ENCODE assay signal across 9 cellular contexts in genomic region chr12:51392556-51393237, GRCh38. TPM values are rescaled to one million over a fixed set of nuclear protein-coding genes. Genes with fewer than 3 reads are reported as not detected.
DNase-seq lines count a peak whose midpoint lies in the region; ATAC-seq, FAIRE-seq and TF ChIP-seq lines count a peak whose summit lies in the region.
"Had no signal": no experiment of that assay in that cellular context is flagged by ENCODE, and none has a peak within 500 bp of the region (broad histone marks: within the 10 kb centered on the region; RNA-seq: fewer than 3 reads in every experiment).

No MANE protein-coding gene starts in this region.

- in situ Hi-C loops in KBM-7 (cut with MboI; ENCODE audit: low pct_unique_long_range_greater_than_20kb, low sequenced_read_pairs), result no loop called here

- WGBS in hepatocyte (ENCODE audit: low lambda C conversion rate, missing lambda C conversion rate), result 25% methylated on average over 20 of the region's 22 CpGs

- peak; percentile 60; the same call in 1 of the 2 replicates for TF ChIP-seq POLR2A in GM12892 (IDR thresholded peaks at IDR 0.05; ENCODE audit: low read depth, low read length)

- H2AFZ ChIP-seq in hepatocyte, result peak overlapping the region; percentile 5

- no peaks in the 10 kb centered on the region for H3K9me3 Mint-ChIP-seq in stimulated activated naive CD8-positive, alpha-beta T cell treated with anti-CD3 and anti-CD28 coated beads, Interleukin-15, amount 100 ng/mL, for 72 hours

- peak overlapping the region; percentile 23 to 64 for H3K27ac Mint-ChIP-seq in stimulated activated naive CD8-positive, alpha-beta T cell treated with anti-CD3 and anti-CD28 coated beads, Interleukin-15, amount 100 ng/mL, for 72 hours

- no peak overlapping the region for H3K4me3 ChIP-seq in hepatocyte

- FAIRE-seq in GM12892 (lab: Jason Lieb, UNC), result peak; percentile 81

- no peaks in the 10 kb centered on the region for H3K27me3 Mint-ChIP-seq in stimulated activated naive CD8-positive, alpha-beta T cell treated with anti-CD3 and anti-CD28 coated beads, Interleukin-15, amount 100 ng/mL, for 72 hours

- no peaks in the 10 kb centered on the region for H3K9me2 ChIP-seq in hepatocyte (replicated peaks; ENCODE audit: insufficient read depth)

- H3K4me3 Mint-ChIP-seq in stimulated activated naive CD8-positive, alpha-beta T cell treated with anti-CD3 and anti-CD28 coated beads, Interleukin-15, amount 100 ng/mL, for 72 hours, result peak overlapping the region; percentile 70 to 76

- H3K36me3 ChIP-seq in hepatocyte (replicated peaks; ENCODE audit: insufficient read depth, low read depth), result no peaks in the 10 kb centered on the region
- H3K36me3 ChIP-seq: ovary had no signal

- no peaks in the 10 kb centered on the region for H4K20me1 ChIP-seq in hepatocyte (ENCODE audit: insufficient read depth, poor library complexity, severe bottlenecking)

- H3K27ac ChIP-seq in hepatocyte, result peak overlapping the region; percentile 67
- H3K27ac ChIP-seq: ovary had no signal

- no peaks in the 10 kb centered on the region for H3K79me2 ChIP-seq in hepatocyte

- H3K9me3 ChIP-seq in hepatocyte (ENCODE audit: low read depth), result no peaks in the 10 kb centered on the region
- H3K9me3 ChIP-seq: ovary had no signal

- DNase-seq in GM12892 (ENCODE audit: insufficient read length) (peak; percentile 52), hepatocyte (ENCODE audit: low spot score) (peak; percentile 68), KBM-7 (no peak), NCI-H69 (lab: John Stamatoyannopoulos, UW) (no peak), NCI-H2171 (lab: John Stamatoyannopoulos, UW) (no peak)
- peak; percentile 60 for DNase-seq in activated CD8-positive, alpha-beta memory T cell treated with anti-CD3 and anti-CD28 coated beads, Interleukin-2, amount 50 U/mL, for 48 hours
- peak; percentile 22 to 39 for DNase-seq in stimulated activated naive CD8-positive, alpha-beta T cell treated with anti-CD3 and anti-CD28 coated beads, Interleukin-15, amount 100 ng/mL, for 72 hours

- peaks cover 77% of the 10 kb centered on the region for H3K4me1 Mint-ChIP-seq in stimulated activated naive CD8-positive, alpha-beta T cell treated with anti-CD3 and anti-CD28 coated beads, Interleukin-15, amount 100 ng/mL, for 72 hours

- peaks cover 19% of the 10 kb centered on the region for H3K4me1 ChIP-seq in hepatocyte (ENCODE audit: insufficient read depth)

- H3K27me3 ChIP-seq in hepatocyte, result no peaks in the 10 kb centered on the region
- H3K27me3 ChIP-seq: ovary had no signal

- peak; percentile 30 for ATAC-seq in HG02623 (IDR thresholded peaks at IDR 0.05; ENCODE audit: unreplicated experiment)
- ATAC-seq in stimulated activated naive CD8-positive, alpha-beta T cell treated with anti-CD3 and anti-CD28 coated beads, Interleukin-15, amount 100 ng/mL, for 72 hours, result peak; percentile 16

- peak overlapping the region; percentile 96 for H3K4me2 ChIP-seq in hepatocyte

- TF ChIP-seq CTCF in hepatocyte (IDR thresholded peaks at IDR 0.05; ENCODE audit: poor library complexity), result no peak

RNA-seq across cellular contexts. Expression of gene GALNT6, which starts 1.5 kb away (rescaled TPM):
- polyA plus RNA-seq in GM12892 (2012; ENCODE audit: missing spikeins), result 12.4 TPM
- 28.4 and 41.3 TPM in 2 replicates for total RNA-seq in hepatocyte
- polyA plus RNA-seq in hepatocyte, result 30.7 and 33.3 TPM in 2 replicates

RNA-seq across cellular contexts. Expression of gene SLC4A8, which starts 31.9 kb away (rescaled TPM):
- polyA plus RNA-seq in GM12892 (2012; ENCODE audit: missing spikeins), result 1.8 TPM
- 9.4 and 18.0 TPM in 2 replicates for total RNA-seq in hepatocyte
- polyA plus RNA-seq in hepatocyte, result 14.9 and 20.3 TPM in 2 replicates

RNA-seq across cellular contexts. Expression of gene CELA1, which starts 46.2 kb away (rescaled TPM):
- not detected for polyA plus RNA-seq in GM12892 (2012; ENCODE audit: missing spikeins)
- not detected in 2 replicates for total RNA-seq in hepatocyte
- polyA plus RNA-seq in hepatocyte, result not detected in 2 replicates
- total RNA-seq: ovary had no signal
- polyA plus RNA-seq: ovary had no signal

Comparison
In these comparisons a context has a peak if more than half of its experiments do, and no peak if none do; other contexts are left out.
1. DNase-seq: peak in GM12892 (single experiment), activated CD8-positive, alpha-beta memory T cell treated with anti-CD3 and anti-CD28 coated beads, Interleukin-2, amount 50 U/mL, for 48 hours (single experiment), hepatocyte (single experiment) and stimulated activated naive CD8-positive, alpha-beta T cell treated with anti-CD3 and anti-CD28 coated beads, Interleukin-15, amount 100 ng/mL, for 72 hours (2 of 2); none in KBM-7 (single experiment), NCI-H69 (single experiment) and NCI-H2171 (single experiment).